ENCODE assay signal across 1 cellular context in the genomic region with DNA sequence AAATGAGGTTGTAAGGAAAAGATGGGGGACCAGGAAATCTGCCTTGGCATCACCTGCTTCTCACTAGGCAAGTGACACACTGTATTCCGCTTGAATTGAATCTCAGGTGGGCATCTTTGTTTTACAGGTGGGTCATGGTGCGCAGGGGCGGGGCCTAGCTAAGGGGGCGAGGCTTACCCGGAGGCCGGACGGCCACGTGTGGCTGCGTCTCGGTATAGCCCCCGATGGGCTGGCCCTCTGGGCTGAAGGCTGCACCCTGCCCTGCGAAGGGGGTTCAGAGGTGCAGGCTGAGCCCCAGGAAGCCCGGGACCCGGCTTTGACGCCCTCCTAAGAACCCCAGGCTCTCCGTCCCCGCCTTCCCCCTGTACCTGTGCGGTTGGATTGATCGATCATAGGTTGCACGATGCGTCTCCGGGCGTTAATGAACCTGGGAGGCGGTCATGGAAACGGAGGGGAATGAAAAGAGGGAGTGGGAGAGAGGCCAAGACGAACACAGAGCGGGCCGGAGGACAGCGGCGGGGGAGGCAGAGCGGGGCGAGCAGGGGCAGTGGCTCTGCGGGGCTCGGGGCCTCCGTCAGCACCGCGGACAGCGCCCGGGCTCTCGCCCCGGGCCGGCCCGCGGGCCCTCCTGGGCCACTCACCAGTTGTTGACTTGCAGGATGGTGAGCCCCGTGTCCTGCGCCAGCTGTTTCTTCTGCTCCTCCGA.
A peak's percentile ranks its signal among the peaks of the same experiment; 100 is the strongest.
TF ChIP-seq lines count a peak whose summit lies in the region.

No MANE protein-coding gene starts in this region.

TF ChIP-seq in HepG2, 621 proteins besides CTCF, POLR2A, EP300 and RAD21 (continued from another document and continues in another):
- TF ChIP-seq, protein P1, sequence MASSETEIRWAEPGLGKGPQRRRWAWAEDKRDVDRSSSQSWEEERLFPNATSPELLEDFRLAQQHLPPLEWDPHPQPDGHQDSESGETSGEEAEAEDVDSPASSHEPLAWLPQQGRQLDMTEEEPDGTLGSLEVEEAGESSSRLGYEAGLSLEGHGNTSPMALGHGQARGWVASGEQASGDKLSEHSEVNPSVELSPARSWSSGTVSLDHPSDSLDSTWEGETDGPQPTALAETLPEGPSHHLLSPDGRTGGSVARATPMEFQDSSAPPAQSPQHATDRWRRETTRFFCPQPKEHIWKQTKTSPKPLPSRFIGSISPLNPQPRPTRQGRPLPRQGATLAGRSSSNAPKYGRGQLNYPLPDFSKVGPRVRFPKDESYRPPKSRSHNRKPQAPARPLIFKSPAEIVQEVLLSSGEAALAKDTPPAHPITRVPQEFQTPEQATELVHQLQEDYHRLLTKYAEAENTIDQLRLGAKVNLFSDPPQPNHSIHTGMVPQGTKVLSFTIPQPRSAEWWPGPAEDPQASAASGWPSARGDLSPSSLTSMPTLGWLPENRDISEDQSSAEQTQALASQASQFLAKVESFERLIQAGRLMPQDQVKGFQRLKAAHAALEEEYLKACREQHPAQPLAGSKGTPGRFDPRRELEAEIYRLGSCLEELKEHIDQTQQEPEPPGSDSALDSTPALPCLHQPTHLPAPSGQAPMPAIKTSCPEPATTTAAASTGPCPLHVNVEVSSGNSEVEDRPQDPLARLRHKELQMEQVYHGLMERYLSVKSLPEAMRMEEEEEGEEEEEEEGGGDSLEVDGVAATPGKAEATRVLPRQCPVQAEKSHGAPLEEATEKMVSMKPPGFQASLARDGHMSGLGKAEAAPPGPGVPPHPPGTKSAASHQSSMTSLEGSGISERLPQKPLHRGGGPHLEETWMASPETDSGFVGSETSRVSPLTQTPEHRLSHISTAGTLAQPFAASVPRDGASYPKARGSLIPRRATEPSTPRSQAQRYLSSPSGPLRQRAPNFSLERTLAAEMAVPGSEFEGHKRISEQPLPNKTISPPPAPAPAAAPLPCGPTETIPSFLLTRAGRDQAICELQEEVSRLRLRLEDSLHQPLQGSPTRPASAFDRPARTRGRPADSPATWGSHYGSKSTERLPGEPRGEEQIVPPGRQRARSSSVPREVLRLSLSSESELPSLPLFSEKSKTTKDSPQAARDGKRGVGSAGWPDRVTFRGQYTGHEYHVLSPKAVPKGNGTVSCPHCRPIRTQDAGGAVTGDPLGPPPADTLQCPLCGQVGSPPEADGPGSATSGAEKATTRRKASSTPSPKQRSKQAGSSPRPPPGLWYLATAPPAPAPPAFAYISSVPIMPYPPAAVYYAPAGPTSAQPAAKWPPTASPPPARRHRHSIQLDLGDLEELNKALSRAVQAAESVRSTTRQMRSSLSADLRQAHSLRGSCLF (CRISPR knock-in tag; IDR thresholded peaks at IDR 0.05; ENCODE audit: borderline replicate concordance): no peak
- TF ChIP-seq ZNF446 (CRISPR knock-in tag; IDR thresholded peaks at IDR 0.05): peak; percentile 74; the same call in 1 of the 2 replicates
- no peak for TF ChIP-seq ZNF432 (CRISPR knock-in tag; IDR thresholded peaks at IDR 0.05; ENCODE audit: borderline replicate concordance)
- no peak for TF ChIP-seq SMARCC2 (IDR thresholded peaks at IDR 0.05)
- TF ChIP-seq, protein P2, sequence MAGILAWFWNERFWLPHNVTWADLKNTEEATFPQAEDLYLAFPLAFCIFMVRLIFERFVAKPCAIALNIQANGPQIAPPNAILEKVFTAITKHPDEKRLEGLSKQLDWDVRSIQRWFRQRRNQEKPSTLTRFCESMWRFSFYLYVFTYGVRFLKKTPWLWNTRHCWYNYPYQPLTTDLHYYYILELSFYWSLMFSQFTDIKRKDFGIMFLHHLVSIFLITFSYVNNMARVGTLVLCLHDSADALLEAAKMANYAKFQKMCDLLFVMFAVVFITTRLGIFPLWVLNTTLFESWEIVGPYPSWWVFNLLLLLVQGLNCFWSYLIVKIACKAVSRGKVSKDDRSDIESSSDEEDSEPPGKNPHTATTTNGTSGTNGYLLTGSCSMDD (CRISPR knock-in tag; IDR thresholded peaks at IDR 0.05): no peak
- TF ChIP-seq, protein P3, sequence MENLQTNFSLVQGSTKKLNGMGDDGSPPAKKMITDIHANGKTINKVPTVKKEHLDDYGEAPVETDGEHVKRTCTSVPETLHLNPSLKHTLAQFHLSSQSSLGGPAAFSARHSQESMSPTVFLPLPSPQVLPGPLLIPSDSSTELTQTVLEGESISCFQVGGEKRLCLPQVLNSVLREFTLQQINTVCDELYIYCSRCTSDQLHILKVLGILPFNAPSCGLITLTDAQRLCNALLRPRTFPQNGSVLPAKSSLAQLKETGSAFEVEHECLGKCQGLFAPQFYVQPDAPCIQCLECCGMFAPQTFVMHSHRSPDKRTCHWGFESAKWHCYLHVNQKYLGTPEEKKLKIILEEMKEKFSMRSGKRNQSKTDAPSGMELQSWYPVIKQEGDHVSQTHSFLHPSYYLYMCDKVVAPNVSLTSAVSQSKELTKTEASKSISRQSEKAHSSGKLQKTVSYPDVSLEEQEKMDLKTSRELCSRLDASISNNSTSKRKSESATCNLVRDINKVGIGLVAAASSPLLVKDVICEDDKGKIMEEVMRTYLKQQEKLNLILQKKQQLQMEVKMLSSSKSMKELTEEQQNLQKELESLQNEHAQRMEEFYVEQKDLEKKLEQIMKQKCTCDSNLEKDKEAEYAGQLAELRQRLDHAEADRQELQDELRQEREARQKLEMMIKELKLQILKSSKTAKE (CRISPR knock-in tag; IDR thresholded peaks at IDR 0.05; ENCODE audit: borderline replicate concordance): no peak
- no peak for TF ChIP-seq CHCHD3 (CRISPR knock-in tag; IDR thresholded peaks at IDR 0.05)
- TF ChIP-seq, protein P4, sequence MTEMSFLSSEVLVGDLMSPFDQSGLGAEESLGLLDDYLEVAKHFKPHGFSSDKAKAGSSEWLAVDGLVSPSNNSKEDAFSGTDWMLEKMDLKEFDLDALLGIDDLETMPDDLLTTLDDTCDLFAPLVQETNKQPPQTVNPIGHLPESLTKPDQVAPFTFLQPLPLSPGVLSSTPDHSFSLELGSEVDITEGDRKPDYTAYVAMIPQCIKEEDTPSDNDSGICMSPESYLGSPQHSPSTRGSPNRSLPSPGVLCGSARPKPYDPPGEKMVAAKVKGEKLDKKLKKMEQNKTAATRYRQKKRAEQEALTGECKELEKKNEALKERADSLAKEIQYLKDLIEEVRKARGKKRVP (CRISPR knock-in tag; IDR thresholded peaks at IDR 0.05): peak in 1 of 2 experiments; percentile 24; a peak in 1 of 4 replicates
- TF ChIP-seq ZNF737 (CRISPR knock-in tag; IDR thresholded peaks at IDR 0.05; ENCODE audit: borderline replicate concordance): no peak
- TF ChIP-seq JUNB (CRISPR knock-in tag; IDR thresholded peaks at IDR 0.05; ENCODE audit: borderline replicate concordance): no peak
- TF ChIP-seq U2AF2 (IDR thresholded peaks at IDR 0.05; ENCODE audit: low read depth, low read length): no peak
- TF ChIP-seq, protein P5, sequence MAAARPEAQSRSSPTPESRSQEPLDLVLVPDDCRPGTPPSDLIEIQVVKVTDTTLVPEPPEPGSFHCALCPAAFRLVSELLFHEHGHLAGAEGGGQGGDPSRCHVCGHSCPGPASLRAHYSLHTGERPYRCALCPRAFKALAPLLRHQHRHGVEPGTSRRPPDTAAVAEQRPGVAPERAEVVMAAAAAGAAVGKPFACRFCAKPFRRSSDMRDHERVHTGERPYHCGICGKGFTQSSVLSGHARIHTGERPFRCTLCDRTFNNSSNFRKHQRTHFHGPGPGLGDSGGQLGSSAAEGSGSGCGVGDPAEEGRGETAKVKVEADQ (CRISPR knock-in tag; IDR thresholded peaks at IDR 0.05; ENCODE audit: borderline replicate concordance): 0 out of 2 replicates have a peak, but pooled peaks have one; percentile 29
- peak; percentile 63; the same call in 1 of the 2 replicates for TF ChIP-seq EHMT2 (IDR thresholded peaks at IDR 0.05; ENCODE audit: borderline replicate concordance, low read depth, low read length)
- TF ChIP-seq GABPB1 (CRISPR knock-in tag; IDR thresholded peaks at IDR 0.05): peak; percentile 43; the same call in 1 of the 2 replicates
- TF ChIP-seq, protein P6, sequence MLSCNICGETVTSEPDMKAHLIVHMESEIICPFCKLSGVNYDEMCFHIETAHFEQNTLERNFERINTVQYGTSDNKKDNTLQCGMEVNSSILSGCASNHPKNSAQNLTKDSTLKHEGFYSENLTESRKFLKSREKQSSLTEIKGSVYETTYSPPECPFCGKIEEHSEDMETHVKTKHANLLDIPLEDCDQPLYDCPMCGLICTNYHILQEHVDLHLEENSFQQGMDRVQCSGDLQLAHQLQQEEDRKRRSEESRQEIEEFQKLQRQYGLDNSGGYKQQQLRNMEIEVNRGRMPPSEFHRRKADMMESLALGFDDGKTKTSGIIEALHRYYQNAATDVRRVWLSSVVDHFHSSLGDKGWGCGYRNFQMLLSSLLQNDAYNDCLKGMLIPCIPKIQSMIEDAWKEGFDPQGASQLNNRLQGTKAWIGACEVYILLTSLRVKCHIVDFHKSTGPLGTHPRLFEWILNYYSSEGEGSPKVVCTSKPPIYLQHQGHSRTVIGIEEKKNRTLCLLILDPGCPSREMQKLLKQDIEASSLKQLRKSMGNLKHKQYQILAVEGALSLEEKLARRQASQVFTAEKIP (CRISPR knock-in tag; IDR thresholded peaks at IDR 0.05; ENCODE audit: borderline replicate concordance): no peak
- no peak for TF ChIP-seq ZNF225 (CRISPR knock-in tag; IDR thresholded peaks at IDR 0.05)
- TF ChIP-seq NR2C2 (CRISPR knock-in tag; IDR thresholded peaks at IDR 0.05; ENCODE audit: borderline replicate concordance): no peak
- TF ChIP-seq NR2F1 (CRISPR knock-in tag; IDR thresholded peaks at IDR 0.05): no peak
- 0 out of 2 replicates have a peak, but pooled peaks have one; percentile 38 for TF ChIP-seq HOXA9 (CRISPR knock-in tag; IDR thresholded peaks at IDR 0.05; ENCODE audit: borderline replicate concordance)
- TF ChIP-seq ZSCAN21 (CRISPR knock-in tag; IDR thresholded peaks at IDR 0.05; ENCODE audit: borderline replicate concordance): 0 out of 2 replicates have a peak, but pooled peaks have one; percentile 33
- no peak for TF ChIP-seq CCAR2 (optimal IDR thresholded peaks at IDR 0.05; ENCODE audit: low read depth, low read length)
- TF ChIP-seq CCDC6 (CRISPR knock-in tag; IDR thresholded peaks at IDR 0.05): no peak
- TF ChIP-seq, protein P7, sequence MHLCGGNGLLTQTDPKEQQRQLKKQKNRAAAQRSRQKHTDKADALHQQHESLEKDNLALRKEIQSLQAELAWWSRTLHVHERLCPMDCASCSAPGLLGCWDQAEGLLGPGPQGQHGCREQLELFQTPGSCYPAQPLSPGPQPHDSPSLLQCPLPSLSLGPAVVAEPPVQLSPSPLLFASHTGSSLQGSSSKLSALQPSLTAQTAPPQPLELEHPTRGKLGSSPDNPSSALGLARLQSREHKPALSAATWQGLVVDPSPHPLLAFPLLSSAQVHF (CRISPR knock-in tag; IDR thresholded peaks at IDR 0.05): 0 out of 2 replicates have a peak, but pooled peaks have one; percentile 37
- TF ChIP-seq, protein P8, sequence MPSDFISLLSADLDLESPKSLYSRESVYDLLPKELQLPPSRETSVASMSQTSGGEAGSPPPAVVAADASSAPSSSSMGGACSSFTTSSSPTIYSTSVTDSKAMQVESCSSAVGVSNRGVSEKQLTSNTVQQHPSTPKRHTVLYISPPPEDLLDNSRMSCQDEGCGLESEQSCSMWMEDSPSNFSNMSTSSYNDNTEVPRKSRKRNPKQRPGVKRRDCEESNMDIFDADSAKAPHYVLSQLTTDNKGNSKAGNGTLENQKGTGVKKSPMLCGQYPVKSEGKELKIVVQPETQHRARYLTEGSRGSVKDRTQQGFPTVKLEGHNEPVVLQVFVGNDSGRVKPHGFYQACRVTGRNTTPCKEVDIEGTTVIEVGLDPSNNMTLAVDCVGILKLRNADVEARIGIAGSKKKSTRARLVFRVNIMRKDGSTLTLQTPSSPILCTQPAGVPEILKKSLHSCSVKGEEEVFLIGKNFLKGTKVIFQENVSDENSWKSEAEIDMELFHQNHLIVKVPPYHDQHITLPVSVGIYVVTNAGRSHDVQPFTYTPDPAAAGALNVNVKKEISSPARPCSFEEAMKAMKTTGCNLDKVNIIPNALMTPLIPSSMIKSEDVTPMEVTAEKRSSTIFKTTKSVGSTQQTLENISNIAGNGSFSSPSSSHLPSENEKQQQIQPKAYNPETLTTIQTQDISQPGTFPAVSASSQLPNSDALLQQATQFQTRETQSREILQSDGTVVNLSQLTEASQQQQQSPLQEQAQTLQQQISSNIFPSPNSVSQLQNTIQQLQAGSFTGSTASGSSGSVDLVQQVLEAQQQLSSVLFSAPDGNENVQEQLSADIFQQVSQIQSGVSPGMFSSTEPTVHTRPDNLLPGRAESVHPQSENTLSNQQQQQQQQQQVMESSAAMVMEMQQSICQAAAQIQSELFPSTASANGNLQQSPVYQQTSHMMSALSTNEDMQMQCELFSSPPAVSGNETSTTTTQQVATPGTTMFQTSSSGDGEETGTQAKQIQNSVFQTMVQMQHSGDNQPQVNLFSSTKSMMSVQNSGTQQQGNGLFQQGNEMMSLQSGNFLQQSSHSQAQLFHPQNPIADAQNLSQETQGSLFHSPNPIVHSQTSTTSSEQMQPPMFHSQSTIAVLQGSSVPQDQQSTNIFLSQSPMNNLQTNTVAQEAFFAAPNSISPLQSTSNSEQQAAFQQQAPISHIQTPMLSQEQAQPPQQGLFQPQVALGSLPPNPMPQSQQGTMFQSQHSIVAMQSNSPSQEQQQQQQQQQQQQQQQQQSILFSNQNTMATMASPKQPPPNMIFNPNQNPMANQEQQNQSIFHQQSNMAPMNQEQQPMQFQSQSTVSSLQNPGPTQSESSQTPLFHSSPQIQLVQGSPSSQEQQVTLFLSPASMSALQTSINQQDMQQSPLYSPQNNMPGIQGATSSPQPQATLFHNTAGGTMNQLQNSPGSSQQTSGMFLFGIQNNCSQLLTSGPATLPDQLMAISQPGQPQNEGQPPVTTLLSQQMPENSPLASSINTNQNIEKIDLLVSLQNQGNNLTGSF (CRISPR knock-in tag; IDR thresholded peaks at IDR 0.05): peak; percentile 71; the same call in 1 of the 2 replicates
- no peak for TF ChIP-seq ELF1 (CRISPR knock-in tag; IDR thresholded peaks at IDR 0.05)
- peak; percentile 59; the same call in 1 of the 2 replicates for TF ChIP-seq ZSCAN25 (CRISPR knock-in tag; IDR thresholded peaks at IDR 0.05)
- TF ChIP-seq ZSCAN30 (CRISPR knock-in tag; IDR thresholded peaks at IDR 0.05): no peak
- TF ChIP-seq SATB2 (CRISPR knock-in tag; IDR thresholded peaks at IDR 0.05): 0 out of 2 replicates have a peak, but pooled peaks have one; percentile 58
- no peak for TF ChIP-seq HNRNPH1 (optimal IDR thresholded peaks at IDR 0.05; ENCODE audit: low read depth, low read length)
- 0 out of 2 replicates have a peak, but pooled peaks have one; percentile 83 for TF ChIP-seq ZSCAN12 (CRISPR knock-in tag; IDR thresholded peaks at IDR 0.05)
- TF ChIP-seq, protein P9, sequence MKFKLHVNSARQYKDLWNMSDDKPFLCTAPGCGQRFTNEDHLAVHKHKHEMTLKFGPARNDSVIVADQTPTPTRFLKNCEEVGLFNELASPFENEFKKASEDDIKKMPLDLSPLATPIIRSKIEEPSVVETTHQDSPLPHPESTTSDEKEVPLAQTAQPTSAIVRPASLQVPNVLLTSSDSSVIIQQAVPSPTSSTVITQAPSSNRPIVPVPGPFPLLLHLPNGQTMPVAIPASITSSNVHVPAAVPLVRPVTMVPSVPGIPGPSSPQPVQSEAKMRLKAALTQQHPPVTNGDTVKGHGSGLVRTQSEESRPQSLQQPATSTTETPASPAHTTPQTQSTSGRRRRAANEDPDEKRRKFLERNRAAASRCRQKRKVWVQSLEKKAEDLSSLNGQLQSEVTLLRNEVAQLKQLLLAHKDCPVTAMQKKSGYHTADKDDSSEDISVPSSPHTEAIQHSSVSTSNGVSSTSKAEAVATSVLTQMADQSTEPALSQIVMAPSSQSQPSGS (CRISPR knock-in tag; IDR thresholded peaks at IDR 0.05): no peak
- TF ChIP-seq, protein P10, sequence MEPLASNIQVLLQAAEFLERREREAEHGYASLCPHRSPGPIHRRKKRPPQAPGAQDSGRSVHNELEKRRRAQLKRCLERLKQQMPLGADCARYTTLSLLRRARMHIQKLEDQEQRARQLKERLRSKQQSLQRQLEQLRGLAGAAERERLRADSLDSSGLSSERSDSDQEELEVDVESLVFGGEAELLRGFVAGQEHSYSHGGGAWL (CRISPR knock-in tag; IDR thresholded peaks at IDR 0.05): peak; percentile 88
- TF ChIP-seq, protein P11, sequence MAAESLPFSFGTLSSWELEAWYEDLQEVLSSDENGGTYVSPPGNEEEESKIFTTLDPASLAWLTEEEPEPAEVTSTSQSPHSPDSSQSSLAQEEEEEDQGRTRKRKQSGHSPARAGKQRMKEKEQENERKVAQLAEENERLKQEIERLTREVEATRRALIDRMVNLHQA (CRISPR knock-in tag; IDR thresholded peaks at IDR 0.05): no peak
- TF ChIP-seq ZNF788 (CRISPR knock-in tag; IDR thresholded peaks at IDR 0.05; ENCODE audit: borderline replicate concordance): 0 out of 2 replicates have a peak, but pooled peaks have one; percentile 31
